ENCODE assay signal across 8 cellular contexts in genomic region chr19:2719910-2720776, GRCh38. TPM values are rescaled to one million over a fixed set of nuclear protein-coding genes. Genes with fewer than 3 reads are reported as not detected.
A peak's percentile ranks its signal among the peaks of the same experiment; 100 is the strongest.
DNase-seq lines count a peak whose midpoint lies in the region; ATAC-seq and TF ChIP-seq lines count a peak whose summit lies in the region.

No MANE protein-coding gene starts in this region.

- H3K9me3 ChIP-seq in CD4-positive, alpha-beta T cell (ENCODE audit: control insufficient read depth, low read length), result no peaks in the 10 kb centered on the region

- CTCF ChIA-PET in CD4-positive, alpha-beta T cell (lab: Charles Lee), result no interaction called here

- POLR2A ChIA-PET in CD4-positive, alpha-beta T cell (lab: Charles Lee), result no interaction called here

- peaks cover 29% of the 10 kb centered on the region for H3K27me3 Mint-ChIP-seq in CD4-positive, alpha-beta T cell

- intact Hi-C loops in CD4-positive, alpha-beta T cell (cut with DNase I, micrococcal nuclease), result no loop called here

- no peak for DNase-seq in CD4-positive, alpha-beta T cell
- DNase-seq in NCI-H446 treated with DMSO at 0.1 percent for 48 hours (lab: John Stamatoyannopoulos, UW) (peak; percentile 10), fibroblast of mammary gland (ENCODE audit: low read depth) (peak; percentile 35), occipital lobe (lab: John Stamatoyannopoulos, UW) (peak; percentile 72), NCI-H146 treated with DMSO at 0.1 percent for 48 hours (lab: John Stamatoyannopoulos, UW; ENCODE audit: unreplicated experiment) (no peak), erythroblast (lab: John Stamatoyannopoulos, UW) (no peak), DMS153 treated with DMSO at 0.1 percent for 48 hours (lab: John Stamatoyannopoulos, UW; ENCODE audit: unreplicated experiment) (no peak)

- H3K4me3 Mint-ChIP-seq in CD4-positive, alpha-beta T cell, result peak overlapping the region; percentile 71

- H3K9me3 Mint-ChIP-seq in CD4-positive, alpha-beta T cell, result peaks cover 3% of the 10 kb centered on the region

- peaks cover 13% of the 10 kb centered on the region for H3K4me1 Mint-ChIP-seq in CD4-positive, alpha-beta T cell (ENCODE audit: low read depth)

- H3K27ac Mint-ChIP-seq in CD4-positive, alpha-beta T cell, result no peak overlapping the region

- TF ChIP-seq POLR2A in erythroblast (IDR thresholded peaks at IDR 0.05; ENCODE audit: low read length), result no peak

- no peak overlapping the region for H3K27ac ChIP-seq in CD4-positive, alpha-beta T cell (ENCODE audit: low read depth, low read length)

- H3K27me3 ChIP-seq in CD4-positive, alpha-beta T cell (ENCODE audit: control insufficient read depth, insufficient read depth, low read length), result peaks cover 40% of the 10 kb centered on the region

- no peak for ATAC-seq in CD4-positive, alpha-beta T cell (ENCODE audit: poor library complexity)
- no peak for ATAC-seq in GM21528 (IDR thresholded peaks at IDR 0.05; ENCODE audit: low FRiP score, unreplicated experiment)

- no peak for TF ChIP-seq CTCF in CD4-positive, alpha-beta T cell (IDR thresholded peaks at IDR 0.05)
- no peak for TF ChIP-seq CTCF in fibroblast of mammary gland (conservative IDR thresholded peaks at IDR 0.05; ENCODE audit: control insufficient read depth, insufficient read depth, low read depth, low read length)

- H3K36me3 Mint-ChIP-seq in CD4-positive, alpha-beta T cell (ENCODE audit: low read depth), result no peaks in the 10 kb centered on the region

- peak overlapping the region; percentile 23 for H3K4me3 ChIP-seq in fibroblast of mammary gland (ENCODE audit: control insufficient read depth, low read depth, low read length)

RNA-seq across cellular contexts. Expression of gene DIRAS1, which starts 1.0 kb away (rescaled TPM):
- not detected for total RNA-seq in CD4-positive, alpha-beta T cell
- 23.1 TPM for total RNA-seq in occipital lobe

RNA-seq across cellular contexts. Expression of gene GNG7, which starts 17.6 kb away (rescaled TPM):
- 1 to 10 TPM; 5.2 to 5.7 TPM for total RNA-seq in CD4-positive, alpha-beta T cell
- 4.2 TPM for total RNA-seq in occipital lobe

RNA-seq across cellular contexts. Expression of gene SLC39A3, which starts 19.7 kb away (rescaled TPM):
- 1 to 10 TPM; 7.6 to 7.9 TPM for total RNA-seq in CD4-positive, alpha-beta T cell
- total RNA-seq in occipital lobe, result 20.4 TPM

Comparison
In these comparisons a context has a peak if more than half of its experiments do, and no peak if none do; other contexts are left out.
1. DNase-seq: peak in NCI-H446 treated with DMSO at 0.1 percent for 48 hours (single experiment), fibroblast of mammary gland (single experiment) and occipital lobe (single experiment); none in CD4-positive, alpha-beta T cell (0 of 10), NCI-H146 treated with DMSO at 0.1 percent for 48 hours (single experiment), erythroblast (0 of 2) and DMS153 treated with DMSO at 0.1 percent for 48 hours (single experiment).
2. RNA of gene DIRAS1, which starts 1.0 kb away (total RNA-seq): 23.1 TPM in occipital lobe (single experiment); not detected in CD4-positive, alpha-beta T cell; every median in the first group is over 10 times any median in the second.